1 cellular context compared by ENCODE assay signal in genomic region chr13:42086582-42086981, GRCh38.
TF ChIP-seq lines count a peak whose summit lies in the region.

No MANE protein-coding gene starts in this region.

TF ChIP-seq in GM12878, 131 proteins besides CTCF, POLR2A, EP300 and RAD21 (continued from another document):
- TF ChIP-seq ZBED1 (IDR thresholded peaks at IDR 0.05; ENCODE audit: borderline replicate concordance) (no peak), E4F1 (IDR thresholded peaks at IDR 0.05; ENCODE audit: borderline replicate concordance, partially characterized antibody) (no peak), TCF12 (IDR thresholded peaks at IDR 0.05; ENCODE audit: low read depth, low read length) (no peak), ZNF24 (IDR thresholded peaks at IDR 0.05) (no peak), REST (IDR thresholded peaks at IDR 0.05; ENCODE audit: low read depth, low read length) (no peak), ZNF384 (IDR thresholded peaks at IDR 0.05; ENCODE audit: borderline replicate concordance, low read depth, low read length) (no peak), FOS (IDR thresholded peaks at IDR 0.05; ENCODE audit: borderline replicate concordance, extremely low read depth, insufficient read length) (no peak), NR2C1 (IDR thresholded peaks at IDR 0.05) (no peak), ATF2 (IDR thresholded peaks at IDR 0.05; ENCODE audit: low read length) (no peak), ETV6 (conservative IDR thresholded peaks at IDR 0.05 in 1 of 2, IDR thresholded peaks at IDR 0.05 in 1 of 2; ENCODE audit: borderline replicate concordance in 1 of 2, low read depth in 1 of 2) (no peak), MAX (IDR thresholded peaks at IDR 0.05; ENCODE audit: low read depth, low read length) (no peak), ZBTB40 (IDR thresholded peaks at IDR 0.05; ENCODE audit: borderline replicate concordance) (no peak), SP1 (IDR thresholded peaks at IDR 0.05; ENCODE audit: low read depth, low read length) (no peak), BACH1 (IDR thresholded peaks at IDR 0.05; ENCODE audit: borderline replicate concordance) (no peak), ZNF217 (IDR thresholded peaks at IDR 0.05) (no peak), PBX3 (IDR thresholded peaks at IDR 0.05; ENCODE audit: insufficient replicate concordance, low read depth, low read length) (no peak), TARDBP (IDR thresholded peaks at IDR 0.05; ENCODE audit: borderline replicate concordance) (no peak), SIX5 (IDR thresholded peaks at IDR 0.05; ENCODE audit: low read depth, low read length, severe bottlenecking) (no peak), DPF2 (IDR thresholded peaks at IDR 0.05) (no peak), NKRF (conservative IDR thresholded peaks at IDR 0.05) (no peak), SUPT20H (IDR thresholded peaks at IDR 0.05; ENCODE audit: borderline replicate concordance, control insufficient read depth, low read depth, low read length) (no peak), SMARCA5 (IDR thresholded peaks at IDR 0.05) (no peak), GABPA (IDR thresholded peaks at IDR 0.05; ENCODE audit: low read depth) (no peak), CHD2 (IDR thresholded peaks at IDR 0.05; ENCODE audit: borderline replicate concordance, low read depth, low read length) (no peak), IRF3 (IDR thresholded peaks at IDR 0.05) (no peak), RAD51 (IDR thresholded peaks at IDR 0.05) (peak; percentile 82), POU2F2 (IDR thresholded peaks at IDR 0.05; ENCODE audit: borderline replicate concordance, low read depth, low read length) (no peak), CEBPB (IDR thresholded peaks at IDR 0.05; ENCODE audit: borderline replicate concordance in 1 of 2, low read depth in 2 of 2, low read length in 2 of 2) (no peak), SMC3 (IDR thresholded peaks at IDR 0.05; ENCODE audit: borderline replicate concordance, low read length) (no peak), BCL11A (IDR thresholded peaks at IDR 0.05; ENCODE audit: low read depth, low read length) (no peak), IKZF1 (conservative IDR thresholded peaks at IDR 0.05) (peak; percentile 60), ZZZ3 (IDR thresholded peaks at IDR 0.05; ENCODE audit: control insufficient read depth, insufficient read length, low read depth) (no peak), RCOR1 (conservative IDR thresholded peaks at IDR 0.05; ENCODE audit: low read depth, low read length) (no peak), WRNIP1 (IDR thresholded peaks at IDR 0.05; ENCODE audit: borderline replicate concordance, low read depth, low read length) (no peak)
